Comparison of ENCODE assay signal across 20 cellular contexts in the genomic region with DNA sequence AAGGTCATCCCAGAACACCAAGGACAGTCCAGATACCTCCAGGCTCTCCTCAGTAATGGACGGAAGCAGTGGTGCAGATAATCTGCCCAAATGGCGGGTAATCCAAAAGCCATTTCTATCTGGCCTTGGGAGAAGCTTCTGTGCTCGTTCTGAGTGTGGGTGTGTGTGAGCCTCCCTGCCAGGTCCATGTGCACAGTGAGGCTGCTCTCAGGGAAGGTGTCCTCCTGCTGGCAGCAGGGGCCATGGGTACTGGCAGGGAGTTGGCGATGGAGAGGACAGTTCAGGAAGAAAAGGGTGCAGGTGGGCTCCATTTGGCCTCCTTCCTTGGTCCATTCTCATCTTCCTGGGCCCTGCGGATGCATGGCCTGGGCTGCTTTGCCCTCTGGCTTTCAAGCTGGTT. TPM values are rescaled to one million over a fixed set of nuclear protein-coding genes. Genes with fewer than 3 reads are reported as not detected.
DNase-seq lines count a peak whose midpoint lies in the region; ATAC-seq, FAIRE-seq and TF ChIP-seq lines count a peak whose summit lies in the region.
"Had no signal": no experiment of that assay in that cellular context is flagged by ENCODE, and none has a peak within 500 bp of the region (broad histone marks: within the 10 kb centered on the region; RNA-seq: fewer than 3 reads in every experiment).

No MANE protein-coding gene starts in this region.

- TF ChIP-seq CTCF in bronchial epithelial cell (IDR thresholded peaks at IDR 0.05; ENCODE audit: insufficient read depth, low read length, severe bottlenecking) (no peak), osteoblast (IDR thresholded peaks at IDR 0.05; ENCODE audit: extremely low read depth, low read depth, low read length) (no peak), type B pancreatic cell (conservative IDR thresholded peaks at IDR 0.05) (no peak)

- no peaks in the 10 kb centered on the region for H4K20me1 ChIP-seq in osteoblast (ENCODE audit: insufficient read depth, low read length)

- H3K27ac ChIP-seq in osteoblast (ENCODE audit: low read depth, low read length), result no peak overlapping the region
- H3K27ac ChIP-seq: HL-60, KMS-11, Peyer's patch had no signal

- H3K4me1 ChIP-seq in osteoblast (ENCODE audit: insufficient read depth, low read length), result peaks cover 16% of the 10 kb centered on the region
- H3K4me1 ChIP-seq: Peyer's patch had no signal

- H3K27ac Mint-ChIP-seq in type B pancreatic cell, result no peak overlapping the region
- H3K27ac Mint-ChIP-seq: CD8-positive, alpha-beta T cell had no signal

- FAIRE-seq in bronchial epithelial cell (lab: Jason Lieb, UNC), result peak; percentile 90

- H3K4me3 Mint-ChIP-seq in type B pancreatic cell, result no peak overlapping the region
- H3K4me3 Mint-ChIP-seq: CD8-positive, alpha-beta T cell had no signal

- H3K4me2 ChIP-seq in osteoblast (ENCODE audit: insufficient read depth, low read length), result no peak overlapping the region
- H3K4me2 ChIP-seq: KMS-11 had no signal

- H3K27me3 ChIP-seq in bronchial epithelial cell (ENCODE audit: control insufficient read depth, insufficient read depth, low read length) (no peaks in the 10 kb centered on the region), osteoblast (ENCODE audit: insufficient read depth, low read length) (no peaks in the 10 kb centered on the region)
- H3K27me3 ChIP-seq: Peyer's patch had no signal

- no peaks in the 10 kb centered on the region for H3K4me1 Mint-ChIP-seq in type B pancreatic cell (ENCODE audit: unreplicated experiment)

- no peaks in the 10 kb centered on the region for H3K27me3 Mint-ChIP-seq in type B pancreatic cell

- H3K4me3 ChIP-seq in bronchial epithelial cell (ENCODE audit: low read depth, low read length) (no peak overlapping the region), osteoblast (ENCODE audit: insufficient read depth, low read length) (no peak overlapping the region)
- H3K4me3 ChIP-seq: Peyer's patch had no signal

- H3K36me3 Mint-ChIP-seq in type B pancreatic cell, result no peaks in the 10 kb centered on the region
- H3K36me3 Mint-ChIP-seq: CD8-positive, alpha-beta T cell had no signal

- ATAC-seq in GM21367 (IDR thresholded peaks at IDR 0.05; ENCODE audit: unreplicated experiment), result no peak
- ATAC-seq: CD8-positive, alpha-beta T cell had no signal

- peak overlapping the region; percentile 31 for H2AFZ ChIP-seq in osteoblast (ENCODE audit: low read length)

- no peaks in the 10 kb centered on the region for H3K79me2 ChIP-seq in osteoblast (ENCODE audit: insufficient read depth, low read length)

- DNase-seq in NCI-H82 (lab: John Stamatoyannopoulos, UW) (peak; percentile 9), NCI-H82 treated with DMSO at 0.1 percent for 48 hours (lab: John Stamatoyannopoulos, UW; ENCODE audit: unreplicated experiment) (no peak), HT1080 (ENCODE audit: low read depth) (peak; percentile 7), bronchial epithelial cell (ENCODE audit: low read depth) (no peak), osteoblast (ENCODE audit: insufficient read length, low spot score, missing footprints) (no peak), type B pancreatic cell (ENCODE audit: extremely low spot score, unreplicated experiment) (no peak), cortex of kidney (lab: John Stamatoyannopoulos, UW) (no peak)
- DNase-seq: 8988T; CD8-positive, alpha-beta T cell; EL; NCI-H1092; NCI-H1694; NCI-H345; NCI-H526 treated with DMSO at 0.1 percent for 48 hours; Peyer's patch; SHP77 treated with DMSO at 0.1 percent for 48 hours had no signal

- no peaks in the 10 kb centered on the region for H3K36me3 ChIP-seq in bronchial epithelial cell (ENCODE audit: control insufficient read depth, insufficient read depth, low read length)
- no peaks in the 10 kb centered on the region for H3K36me3 ChIP-seq in osteoblast (ENCODE audit: insufficient read depth, low read length)
- H3K36me3 ChIP-seq: Peyer's patch had no signal

- no peaks in the 10 kb centered on the region for H3K9me3 ChIP-seq in osteoblast (ENCODE audit: low read depth, low read length)
- H3K9me3 ChIP-seq: Peyer's patch had no signal

- peaks cover 5% of the 10 kb centered on the region for H3K9me3 Mint-ChIP-seq in type B pancreatic cell

RNA-seq across cellular contexts. Expression of gene TEX36, which starts 15.6 kb away (rescaled TPM):
- total RNA-seq in HT1080 (2014; rRNA removed; shearing (Covaris generic)), result 0.27 TPM in 1 of 2 replicates, not detected in the other
- polyA plus RNA-seq in HT1080 (2015; cell fraction: cytosol; rRNA removed), result 0.09 and 0.22 TPM in 2 replicates
- not detected in 2 replicates for polyA plus RNA-seq in HT1080 (2015; cell fraction: nucleus; rRNA removed)
- total RNA-seq in bronchial epithelial cell (not detected in 2 replicates), osteoblast (not detected in 2 replicates), type B pancreatic cell (ENCODE audit: low replicate concordance) (not detected in 2 replicates)
- total RNA-seq: CD8-positive, alpha-beta T cell; MCF 10A; Peyer's patch had no signal

RNA-seq across cellular contexts. Expression of gene EDRF1, which starts 20.9 kb away (rescaled TPM):
- total RNA-seq in HT1080 (2014; rRNA removed; shearing (Covaris generic)), result 31.8 and 32.9 TPM in 2 replicates
- 23.0 and 28.3 TPM in 2 replicates for polyA plus RNA-seq in HT1080 (2015; cell fraction: cytosol; rRNA removed)
- 96.2 and 110 TPM in 2 replicates for polyA plus RNA-seq in HT1080 (2015; cell fraction: nucleus; rRNA removed)
- total RNA-seq in bronchial epithelial cell (13.4 and 15.5 TPM in 2 replicates), osteoblast (24.5 and 25.0 TPM in 2 replicates), type B pancreatic cell (ENCODE audit: low replicate concordance) (27.7 and 35.4 TPM in 2 replicates)

Comparison
In these comparisons a context has a peak if more than half of its experiments do, and no peak if none do; other contexts are left out.
1. DNase-seq: peak in NCI-H82 (single experiment) and HT1080 (single experiment); none in NCI-H82 treated with DMSO at 0.1 percent for 48 hours (single experiment), bronchial epithelial cell (single experiment), osteoblast (single experiment), type B pancreatic cell (single experiment) and cortex of kidney (single experiment).